Comparison of ENCODE assay signal across 8 cellular contexts in the genomic region with DNA sequence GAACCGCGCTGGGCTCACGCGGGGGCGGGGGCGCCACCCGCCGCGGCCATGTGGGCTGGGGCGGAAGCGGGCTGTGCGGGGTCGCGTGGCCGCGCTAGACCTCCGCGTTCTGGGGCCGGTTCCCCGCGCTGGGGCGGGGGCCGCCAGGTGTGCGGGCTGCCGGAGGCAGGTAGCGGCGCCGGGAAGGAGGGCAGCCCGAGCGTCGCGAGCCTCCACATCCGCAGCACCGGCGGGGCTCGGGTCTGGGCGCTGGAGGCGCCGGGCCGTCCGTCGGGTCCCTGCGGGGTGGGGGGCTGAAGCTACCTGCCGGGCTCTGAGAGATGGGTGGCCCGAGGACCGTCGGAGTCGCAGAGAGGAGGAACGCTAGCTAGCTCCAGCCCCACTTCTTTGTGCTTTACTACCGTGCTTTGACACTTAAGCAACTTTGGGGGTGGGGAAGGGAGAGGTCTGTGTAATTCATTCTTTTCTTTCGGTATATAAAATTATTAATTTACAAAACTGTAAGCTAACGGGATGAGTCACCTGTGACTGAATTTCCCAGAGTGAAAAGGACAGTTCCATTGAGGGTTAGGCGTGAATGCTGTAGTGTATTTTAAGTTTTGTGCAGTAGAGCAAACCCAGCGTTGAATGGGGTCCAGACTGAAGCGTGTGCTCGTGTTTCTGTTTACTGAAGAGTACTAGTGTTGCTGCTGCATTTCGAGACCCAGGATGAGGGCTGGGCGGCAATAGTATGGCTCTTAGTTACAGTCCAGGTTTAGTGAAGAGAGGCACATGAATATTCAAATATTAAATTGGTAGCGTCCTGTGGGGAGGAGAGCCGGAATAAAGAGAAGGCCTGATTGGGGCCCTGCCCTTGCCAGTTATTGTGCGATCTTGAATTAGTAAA. TPM values are rescaled to one million over a fixed set of nuclear protein-coding genes. Genes with fewer than 3 reads are reported as not detected.
A peak's percentile ranks its signal among the peaks of the same experiment; 100 is the strongest.
DNase-seq lines count a peak whose midpoint lies in the region; ATAC-seq, FAIRE-seq and TF ChIP-seq lines count a peak whose summit lies in the region.

No MANE protein-coding gene starts in this region.

- H3K36me3 ChIP-seq in PC-9 (ENCODE audit: low read depth) (no peaks in the 10 kb centered on the region), mammary epithelial cell (ENCODE audit: insufficient read depth, low read length) (no peaks in the 10 kb centered on the region), kidney (ENCODE audit: control insufficient read depth in 1 of 2, insufficient read depth in 2 of 2, low read length in 2 of 2) (no peaks in the 10 kb centered on the region)

- 0 out of 2 replicates have a peak, but pooled peaks cover 7% of the 10 kb centered on the region for H3F3A ChIP-seq in PC-9 (ENCODE audit: insufficient read depth, low read depth)

- H3K27ac ChIP-seq in PC-9 (peak overlapping the region; percentile 55), mammary epithelial cell (ENCODE audit: insufficient read depth, low read depth, low read length) (peak overlapping the region; percentile 74), kidney (ENCODE audit: low read depth in 2 of 2, low read length in 2 of 2) (peak overlapping the region; percentile 85 to 89)

- no peaks in the 10 kb centered on the region for H3K9me3 ChIP-seq in PC-9 (ENCODE audit: insufficient read depth, low read depth)
- H3K9me3 ChIP-seq in mammary epithelial cell (replicated peaks; ENCODE audit: insufficient read depth, low read length) = no peaks in the 10 kb centered on the region
- H3K9me3 ChIP-seq in kidney (ENCODE audit: control insufficient read depth in 1 of 2, low read length in 2 of 2) = no peaks in the 10 kb centered on the region

- dilution Hi-C loops in mammary epithelial cell (cut with HindIII; ENCODE audit: low sequenced_read_pairs) = no loop called here

- 13% methylated on average over 19 of the region's 61 CpGs for WGBS in mammary epithelial cell (ENCODE audit: low coverage, missing lambda C conversion rate)

- H3K4me2 ChIP-seq in PC-9 (peak overlapping the region; percentile 91), mammary epithelial cell (ENCODE audit: insufficient read depth, low read depth, low read length) (peak overlapping the region; percentile 69)

- H3K79me2 ChIP-seq in PC-9 (ENCODE audit: low read depth) = peaks cover 54% of the 10 kb centered on the region
- peaks cover 57% of the 10 kb centered on the region for H3K79me2 ChIP-seq in mammary epithelial cell (ENCODE audit: insufficient read depth, low read length)

- no peaks in the 10 kb centered on the region for H3K27me3 ChIP-seq in PC-9 (ENCODE audit: insufficient read depth, low read depth)
- no peaks in the 10 kb centered on the region for H3K27me3 ChIP-seq in mammary epithelial cell (ENCODE audit: insufficient read depth, low read length)

- intact Hi-C loops in PC-9 (cut with micrococcal nuclease; ENCODE audit: unreplicated experiment) (loop anchor here (5.0 to 10.0 kb wide), 2 partner anchors 61 to 851 kb away; partner anchors contain the start of gene STPG2), mammary epithelial cell (cut with micrococcal nuclease) (loop anchor here (5.0 kb wide), 3 partner anchors 334 to 844 kb away; no protein-coding TSS in a partner anchor), kidney (cut with DNase I) (no loop called here)

- CTCF ChIA-PET in PC-9 (lab: Charles Lee) (interaction anchor here (0.5 kb wide), 1 partner anchor 56 kb away, joined by 4 read pairs; no protein-coding TSS in a partner anchor), mammary epithelial cell (lab: Charles Lee; ENCODE audit: low non-redundant PET) (interaction anchor here (0.5 to 1.0 kb wide), 4 partner anchors 57 to 869 kb away, joined by 3 to 10 read pairs (median 3); no protein-coding TSS in a partner anchor)

- no peaks in the 10 kb centered on the region for H3K9me2 ChIP-seq in PC-9 (ENCODE audit: insufficient read depth)

- POLR2A ChIA-PET in PC-9 (lab: Charles Lee; ENCODE audit: unreplicated experiment) = interaction anchor here (0.7 to 1.0 kb wide), 2 partner anchors 430 to 711 kb away, joined by 4 to 5 read pairs; no protein-coding TSS in a partner anchor

- DNase-seq in AG08396 (ENCODE audit: low spot score) = peak; percentile 34
- no peak for DNase-seq in GM18507 (ENCODE audit: extremely low spot score, insufficient read length, low read depth)
- peak; percentile 17 to 46 for DNase-seq in PC-9
- DNase-seq in mammary epithelial cell = peak; percentile 53
- DNase-seq in kidney = no peak
- peak; percentile 3 for DNase-seq in stimulated activated CD4-positive, alpha-beta T cell treated with anti-CD3 and anti-CD28 coated beads, Interleukin-4, amount 100 ng/mL, for 1 hour

- FAIRE-seq in GM18507 (lab: Jason Lieb, UNC) (peak; percentile 36), kidney (lab: Jason Lieb, UNC) (no peak)

- ATAC-seq in HG03354 (IDR thresholded peaks at IDR 0.05; ENCODE audit: poor library complexity, severe bottlenecking, unreplicated experiment) = peak; percentile 27
- ATAC-seq in GM21786 (IDR thresholded peaks at IDR 0.05; ENCODE audit: unreplicated experiment) = no peak

- H3K4me3 ChIP-seq in PC-9 (peak overlapping the region; percentile 64), mammary epithelial cell (replicated peaks in 1 of 3; ENCODE audit: insufficient read depth in 1 of 3, low read depth in 2 of 3, low read length in 3 of 3) (peak overlapping the region; percentile 94 to 98 (median 97)), kidney (ENCODE audit: low read length in 2 of 2) (peak overlapping the region; percentile 85)

- peaks cover 11% of the 10 kb centered on the region; the same call in 1 of the 2 replicates for H4K20me1 ChIP-seq in PC-9 (ENCODE audit: insufficient read depth)
- no peaks in the 10 kb centered on the region for H4K20me1 ChIP-seq in mammary epithelial cell (ENCODE audit: insufficient read depth, low read length)

- H3K4me1 ChIP-seq in PC-9 (replicated peaks; ENCODE audit: insufficient read depth) (peaks cover 28% of the 10 kb centered on the region), mammary epithelial cell (ENCODE audit: insufficient read depth, low read length) (peaks cover 33% of the 10 kb centered on the region), kidney (ENCODE audit: control insufficient read depth in 1 of 2, insufficient read depth in 1 of 2, low read depth in 1 of 2, low read length in 2 of 2) (no peaks in the 10 kb centered on the region)

- TF ChIP-seq CTCF in PC-9 (conservative IDR thresholded peaks at IDR 0.05) (no peak), mammary epithelial cell (conservative IDR thresholded peaks at IDR 0.05 in 1 of 2, IDR thresholded peaks at IDR 0.05 in 1 of 2; ENCODE audit: extremely low read depth in 1 of 2, insufficient read depth in 1 of 2, low read depth in 1 of 2, low read length in 2 of 2) (no peak), kidney (IDR thresholded peaks at IDR 0.05; ENCODE audit: borderline replicate concordance, extremely low read depth, insufficient read depth) (no peak)

- H2AFZ ChIP-seq in PC-9 = peak overlapping the region; percentile 80
- peak overlapping the region; percentile 93 for H2AFZ ChIP-seq in mammary epithelial cell (ENCODE audit: low read depth, low read length)

- H3K9ac ChIP-seq in mammary epithelial cell (ENCODE audit: insufficient read depth, low read length) (peak overlapping the region; percentile 85), kidney (ENCODE audit: low read length in 2 of 2) (peak overlapping the region; percentile 58 to 61)

- BruUV-seq in PC-9 (replicated peaks; lab: Mats Ljungman, UMichigan) (TSS peak; percentile 68), mammary epithelial cell (replicated peaks; lab: Mats Ljungman, UMichigan) (TSS peak; percentile 43)

- in situ Hi-C loops in mammary epithelial cell (cut with MboI; ENCODE audit: low sequenced_read_pairs in 2 of 2) = no loop called here

RNA-seq across cellular contexts. Expression of gene METAP1, which starts 0.8 kb away (rescaled TPM):
- 36.7 and 42.0 TPM in 2 replicates for total RNA-seq in PC-9 (2021)
- 10 to 100 TPM; 67.7 to 72.7 TPM for total RNA-seq in mammary epithelial cell
- polyA plus RNA-seq in mammary epithelial cell = 73.3 TPM
- polyA minus RNA-seq in mammary epithelial cell = 145 TPM
- total RNA-seq in kidney = 33.8 TPM
- 22.7 TPM for polyA plus RNA-seq in kidney (ENCODE audit: insufficient read depth, low read depth, low replicate concordance)

Comparison
In these comparisons a context has a peak if more than half of its experiments do, and no peak if none do; other contexts are left out.
1. DNase-seq: peak in AG08396 (single experiment), PC-9 (2 of 2), mammary epithelial cell (single experiment) and stimulated activated CD4-positive, alpha-beta T cell treated with anti-CD3 and anti-CD28 coated beads, Interleukin-4, amount 100 ng/mL, for 1 hour (single experiment); none in GM18507 (single experiment) and kidney (single experiment).
2. Peak in every context shown above with its lines, with median percentiles within 50 percentile points of each other: H3K27ac ChIP-seq and H3K4me3 ChIP-seq.